8 cellular contexts compared by ENCODE assay signal in genomic region chr2:241844066-241844728, GRCh38. TPM values are rescaled to one million over a fixed set of nuclear protein-coding genes. Genes with fewer than 3 reads are reported as not detected.
DNase-seq lines count a peak whose midpoint lies in the region; ATAC-seq lines count a peak whose summit lies in the region.

No MANE protein-coding gene starts in this region.

- DNase-seq in RPMI7951 (ENCODE audit: low read depth) (peak; percentile 53), left cardiac atrium (peak; percentile 87), sciatic nerve (ENCODE audit: low spot score) (peak; percentile 89), NCI-H128 (lab: John Stamatoyannopoulos, UW; ENCODE audit: unreplicated experiment) (no peak), kidney glomerular epithelial cell (lab: John Stamatoyannopoulos, UW) (no peak)
- peak; percentile 73 for DNase-seq in activated naive CD4-positive, alpha-beta T cell treated with anti-CD3 and anti-CD28 coated beads, Interleukin-2, amount 50 U/mL, for 16 hours

- ATAC-seq in GM18511 (IDR thresholded peaks at IDR 0.05; ENCODE audit: unreplicated experiment) (peak; percentile 83), HG02852 (IDR thresholded peaks at IDR 0.05; ENCODE audit: unreplicated experiment) (peak; percentile 50), left cardiac atrium (peak; percentile 89 to 90), sciatic nerve (peak; percentile 88)

- intact Hi-C loops in left cardiac atrium (cut with DNase I) (no loop called here), sciatic nerve (cut with DNase I) (no loop called here)

RNA-seq across cellular contexts. Expression of gene PDCD1, which starts 14.5 kb away (rescaled TPM):
- total RNA-seq in RPMI7951 (2014; rRNA removed; shearing (Covaris generic)): not detected in 2 replicates
- total RNA-seq in left cardiac atrium (1 to 10 TPM; 1.2 to 1.5 TPM), sciatic nerve (0.27 TPM)

RNA-seq across cellular contexts. Expression of gene RTP5, which starts 25.3 kb away (rescaled TPM):
- not detected in 2 replicates for total RNA-seq in RPMI7951 (2014; rRNA removed; shearing (Covaris generic))
- under 1 TPM in 1 of 2 donors, not detected in 1; 0.12 TPM for total RNA-seq in left cardiac atrium
- total RNA-seq in sciatic nerve: not detected

RNA-seq across cellular contexts. Expression of gene NEU4, which starts 35.2 kb away (rescaled TPM):
- not detected in 2 replicates for total RNA-seq in RPMI7951 (2014; rRNA removed; shearing (Covaris generic))
- total RNA-seq in left cardiac atrium (under 1 TPM; 0.16 to 0.38 TPM), sciatic nerve (not detected)

Comparison
In these comparisons a context has a peak if more than half of its experiments do, and no peak if none do; other contexts are left out.
1. DNase-seq: peak in RPMI7951 (single experiment), activated naive CD4-positive, alpha-beta T cell treated with anti-CD3 and anti-CD28 coated beads, Interleukin-2, amount 50 U/mL, for 16 hours (single experiment), left cardiac atrium (single experiment) and sciatic nerve (single experiment); none in NCI-H128 (single experiment) and kidney glomerular epithelial cell (single experiment).
2. Peak in every context shown above with its lines, with median percentiles within 50 percentile points of each other: ATAC-seq.